ENCODE assay signal across 21 cellular contexts in the genomic region with DNA sequence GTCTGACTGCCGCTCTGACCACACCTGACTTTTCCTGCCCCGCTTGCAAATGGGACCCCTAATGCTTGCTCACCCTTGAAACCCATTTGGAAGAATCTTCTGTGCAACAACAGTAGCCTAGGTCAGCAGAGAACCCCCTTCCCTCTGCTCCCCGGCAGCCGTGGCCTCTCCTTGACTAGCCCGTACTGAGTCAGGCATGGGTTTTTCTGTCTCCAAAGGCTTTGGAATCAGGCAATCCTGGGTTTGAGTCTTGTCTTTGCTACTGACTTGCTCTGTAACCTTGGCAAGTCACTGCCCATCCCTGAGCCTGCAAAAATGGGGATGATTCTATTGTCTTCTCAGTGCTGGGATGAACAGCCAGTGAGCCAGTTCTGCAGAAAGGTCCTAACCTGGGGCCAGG.
DNase-seq lines count a peak whose midpoint lies in the region; ATAC-seq and TF ChIP-seq lines count a peak whose summit lies in the region.
"Had no signal": no experiment of that assay in that cellular context is flagged by ENCODE, and none has a peak within 500 bp of the region (broad histone marks: within the 10 kb centered on the region; RNA-seq: fewer than 3 reads in every experiment).

No MANE protein-coding gene starts in this region.

- H3K9me3 Mint-ChIP-seq in H9, result no peaks in the 10 kb centered on the region
- H3K9me3 Mint-ChIP-seq: activated B cell treated with CpG ODN at 0.5 μM for 24 hours; activated T-helper 1 cell treated with anti-CD3 and anti-CD28 coated beads, Interleukin-12 subunit alpha, Interleukin-12 subunit beta, Interleukin-2, Interleukin-4 antibody, amounts not matched to agents 30 ng/mL and 10 ng/mL and 1 ng/mL, durations not matched to agents 14 hours and 24 hours and 36 hours; stimulated activated naive CD8-positive, alpha-beta T cell treated with anti-CD3 and anti-CD28 coated beads, Interleukin-15, Interleukin-2, amounts not matched to agents 100 ng/mL and 50 ng/mL, for 24 hours had no signal

- H2BK5ac ChIP-seq in H9 (ENCODE audit: insufficient read length, low read length) (no peak overlapping the region), neuronal stem cell (ENCODE audit: low read length) (no peak overlapping the region)

- H4K8ac ChIP-seq in H9 (replicated peaks; ENCODE audit: insufficient read length, low read depth, low read length) (no peak overlapping the region), neuronal stem cell (ENCODE audit: low read depth, low read length) (no peak overlapping the region)

- H2BK15ac ChIP-seq in H9 (ENCODE audit: low read depth, low read length) (no peak overlapping the region), neuronal stem cell (ENCODE audit: low read length) (no peak overlapping the region)

- H3K27me3 ChIP-seq in BLaER1 (no peaks in the 10 kb centered on the region), H9 (ENCODE audit: insufficient read depth, low read length) (no peaks in the 10 kb centered on the region), neuronal stem cell (ENCODE audit: control insufficient read depth in 3 of 3, insufficient read depth in 3 of 3, low read depth in 1 of 3, low read length in 3 of 3) (no peaks in the 10 kb centered on the region), MG63 (no peaks in the 10 kb centered on the region)
- H3K27me3 ChIP-seq: SJCRH30, upper lobe of left lung had no signal

- no peak for TF ChIP-seq CTCF in H9 (conservative IDR thresholded peaks at IDR 0.05)
- TF ChIP-seq CTCF in coronary artery (IDR thresholded peaks at IDR 0.05), result no peak

- peaks cover 17 to 27% (median 23%) of the 10 kb centered on the region in 3 experiments; a peak in 6 of 7 replicates for H3K36me3 Mint-ChIP-seq in H9 (ENCODE audit: insufficient read depth in 1 of 3, low read depth in 3 of 3)

- H2AK5ac ChIP-seq in H9 (ENCODE audit: insufficient read length, low read length), result no peak overlapping the region
- H2AK5ac ChIP-seq in neuronal stem cell (ENCODE audit: low read depth, low read length), result peak overlapping the region; percentile 42

- no peak overlapping the region for H4K91ac ChIP-seq in H9 (ENCODE audit: insufficient read length, low read depth, low read length)
- no peak overlapping the region for H4K91ac ChIP-seq in neuronal stem cell (ENCODE audit: low read depth, low read length, poor library complexity)

- H3K23ac ChIP-seq in H9 (ENCODE audit: insufficient read length, low read depth, low read length) (no peak overlapping the region), neuronal stem cell (ENCODE audit: low read depth, low read length, poor library complexity) (no peak overlapping the region)

- H3K4me3 ChIP-seq in BLaER1 (no peak overlapping the region), coronary artery (no peak overlapping the region), neuronal stem cell (ENCODE audit: low read length in 2 of 2) (no peak overlapping the region), MG63 (no peak overlapping the region)
- H3K4me3 ChIP-seq: SJCRH30, upper lobe of left lung had no signal

- H3K4ac ChIP-seq in H9 (ENCODE audit: low read depth, low read length) (no peak overlapping the region), neuronal stem cell (ENCODE audit: low read length) (no peak overlapping the region)

- no CpG with 5 or more reads among the region's 5 CpGs for WGBS in H9 (ENCODE audit: extremely low coverage, insufficient read length, low lambda C conversion rate)
- no CpG with 5 or more reads among the region's 5 CpGs for WGBS in neuronal stem cell (ENCODE audit: extremely low coverage in 2 of 2, insufficient read length in 2 of 2, insufficient replicate concordance in 1 of 2), 2 donors

- H3K27me3 Mint-ChIP-seq in H9 (ENCODE audit: low read depth), result peaks cover 1% of the 10 kb centered on the region; the same call in 1 of the 2 replicates
- H3K27me3 Mint-ChIP-seq: stimulated activated naive CD8-positive, alpha-beta T cell treated with anti-CD3 and anti-CD28 coated beads, Interleukin-15, Interleukin-2, amounts not matched to agents 100 ng/mL and 50 ng/mL, for 24 hours had no signal

- peak overlapping the region; percentile 55 for H3K27ac ChIP-seq in BLaER1
- H3K27ac ChIP-seq in H9 (ENCODE audit: insufficient read length, low read depth, low read length), result no peak overlapping the region
- H3K27ac ChIP-seq in coronary artery, result peak overlapping the region; percentile 70 to 76
- H3K27ac ChIP-seq in neuronal stem cell (replicated peaks; ENCODE audit: low read length), result peak overlapping the region; percentile 43
- H3K27ac ChIP-seq: KMS-11, SJCRH30 had no signal

- no peak overlapping the region for H2BK20ac ChIP-seq in H9 (ENCODE audit: low read depth, low read length, poor library complexity, severe bottlenecking)

- H3T11ph ChIP-seq in H9 (ENCODE audit: low read length), result no peak overlapping the region

- H2BK120ac ChIP-seq in H9 (ENCODE audit: low read depth, low read length, poor library complexity, severe bottlenecking) (no peak overlapping the region), neuronal stem cell (ENCODE audit: low read depth, low read length) (no peak overlapping the region)

- H3K14ac ChIP-seq in H9 (ENCODE audit: insufficient read depth, low read length) (no peak overlapping the region), neuronal stem cell (ENCODE audit: low read length) (no peak overlapping the region)

- H3K4me1 ChIP-seq in BLaER1, result peaks cover 90% of the 10 kb centered on the region
- peaks cover 12% of the 10 kb centered on the region; the same call in 1 of the 2 replicates for H3K4me1 ChIP-seq in H9 (ENCODE audit: insufficient read depth, low read length)
- H3K4me1 ChIP-seq in neuronal stem cell (ENCODE audit: control insufficient read depth in 2 of 2, insufficient read depth in 1 of 2, low read depth in 1 of 2, low read length in 2 of 2), result peaks cover 42 to 45% of the 10 kb centered on the region in 2 donors

- H3K9ac ChIP-seq in BLaER1 (peak overlapping the region; percentile 27; the same call in 1 of the 2 replicates), H9 (ENCODE audit: extremely low read depth, insufficient read length, low read length) (no peak overlapping the region), neuronal stem cell (ENCODE audit: low read depth, low read length, poor library complexity) (no peak overlapping the region)
- H3K9ac ChIP-seq: KMS-11 had no signal

- ATAC-seq in GM19395 (IDR thresholded peaks at IDR 0.05; ENCODE audit: unreplicated experiment), result no peak

- H3K79me2 ChIP-seq in H9 (ENCODE audit: insufficient read depth, low read length), result peaks cover 3% of the 10 kb centered on the region; the same call in 1 of the 2 replicates

- H3K4me3 Mint-ChIP-seq in H9, result no peak overlapping the region
- H3K4me3 Mint-ChIP-seq: activated B cell treated with CpG ODN at 0.5 μM for 24 hours; activated T-helper 1 cell treated with anti-CD3 and anti-CD28 coated beads, Interleukin-12 subunit alpha, Interleukin-12 subunit beta, Interleukin-2, Interleukin-4 antibody, amounts not matched to agents 30 ng/mL and 10 ng/mL and 1 ng/mL, durations not matched to agents 14 hours and 24 hours and 36 hours; stimulated activated naive CD8-positive, alpha-beta T cell treated with anti-CD3 and anti-CD28 coated beads, Interleukin-15, Interleukin-2, amounts not matched to agents 100 ng/mL and 50 ng/mL, for 24 hours had no signal

- peak; percentile 21 for DNase-seq in H9
- DNase-seq in coronary artery (ENCODE audit: low spot score), result no peak
- no peak for DNase-seq in neuronal stem cell (ENCODE audit: low spot score)
- no peak for DNase-seq in GM19240 (ENCODE audit: insufficient read length, low spot score)
- no peak for DNase-seq in MV-4-11 (lab: John Stamatoyannopoulos, UW)
- DNase-seq in MG63, result no peak
- DNase-seq: activated B cell treated with CpG ODN at 0.5 μM for 24 hours; activated CD8-positive, alpha-beta memory T cell treated with anti-CD3 and anti-CD28 coated beads for 24 hours; caudate nucleus; effector CD4-positive, alpha-beta T cell; NCI-H1417; NCI-H69; nucleus accumbens; right cardiac atrium; upper lobe of left lung had no signal

- H2AFZ ChIP-seq in H9 (ENCODE audit: low read length) (no peak overlapping the region), neuronal stem cell (ENCODE audit: low read length) (no peak overlapping the region)

- H3K9me3 ChIP-seq in BLaER1 (no peaks in the 10 kb centered on the region), H9 (ENCODE audit: control insufficient read depth, low read depth, low read length) (no peaks in the 10 kb centered on the region), neuronal stem cell (replicated peaks in 1 of 2; ENCODE audit: control insufficient read depth in 2 of 2, insufficient read depth in 1 of 2, low read depth in 1 of 2, low read length in 2 of 2) (no peaks in the 10 kb centered on the region), MG63 (no peaks in the 10 kb centered on the region)
- H3K9me3 ChIP-seq: SJCRH30, upper lobe of left lung had no signal

- peaks cover 11% of the 10 kb centered on the region for H3K23me2 ChIP-seq in H9 (ENCODE audit: insufficient read length, low read depth, low read length, poor library complexity, severe bottlenecking)

- H3K4me1 Mint-ChIP-seq in H9, result peaks cover 38 to 57% of the 10 kb centered on the region in 2 experiments

- H3K36me3 ChIP-seq in BLaER1 (peaks cover 33% of the 10 kb centered on the region), neuronal stem cell (replicated peaks in 1 of 2; ENCODE audit: control insufficient read depth in 2 of 2, insufficient read depth in 2 of 2, low read length in 2 of 2) (peaks cover 19 to 30% of the 10 kb centered on the region in 2 donors), MG63 (peaks cover 43% of the 10 kb centered on the region)

- H3K56ac ChIP-seq in H9 (ENCODE audit: insufficient read length, low read depth, low read length), result no peak overlapping the region

- H3K18ac ChIP-seq in H9 (ENCODE audit: insufficient read length, low read depth, low read length) (no peak overlapping the region), neuronal stem cell (ENCODE audit: low read length) (peak overlapping the region; percentile 37)

- H2BK12ac ChIP-seq in H9 (ENCODE audit: insufficient read length, low read depth, low read length) (no peak overlapping the region), neuronal stem cell (ENCODE audit: low read length) (no peak overlapping the region)

- H4K20me1 ChIP-seq in BLaER1 (peaks cover 15% of the 10 kb centered on the region), H9 (ENCODE audit: control insufficient read depth, insufficient read depth, insufficient read length) (no peaks in the 10 kb centered on the region)

- H3K4me2 ChIP-seq in BLaER1 (peak overlapping the region; percentile 99), H9 (ENCODE audit: insufficient read depth, insufficient read length, low read length) (no peak overlapping the region), neuronal stem cell (ENCODE audit: insufficient read depth, low read length, poor library complexity, severe bottlenecking) (no peak overlapping the region)
- H3K4me2 ChIP-seq: KMS-11 had no signal

- no peaks in the 10 kb centered on the region for H3K79me1 ChIP-seq in H9 (ENCODE audit: insufficient read depth, low read depth, low read length, poor library complexity, severe bottlenecking)
- H3K79me1 ChIP-seq in neuronal stem cell (ENCODE audit: low read depth, low read length), result peaks cover 8% of the 10 kb centered on the region

- H3K27ac Mint-ChIP-seq in H9, result peak overlapping the region in 1 of 3 experiments; percentile 85; a peak in 2 of 7 replicates
- H3K27ac Mint-ChIP-seq: activated B cell treated with CpG ODN at 0.5 μM for 24 hours; activated T-helper 1 cell treated with anti-CD3 and anti-CD28 coated beads, Interleukin-12 subunit alpha, Interleukin-12 subunit beta, Interleukin-2, Interleukin-4 antibody, amounts not matched to agents 30 ng/mL and 10 ng/mL and 1 ng/mL, durations not matched to agents 14 hours and 24 hours and 36 hours; stimulated activated naive CD8-positive, alpha-beta T cell treated with anti-CD3 and anti-CD28 coated beads, Interleukin-15, Interleukin-2, amounts not matched to agents 100 ng/mL and 50 ng/mL, for 24 hours had no signal

- no peak overlapping the region for H4K5ac ChIP-seq in H9 (ENCODE audit: insufficient read length, low read depth, low read length)
